Comparison of ENCODE assay signal across 6 cellular contexts in the genomic region with DNA sequence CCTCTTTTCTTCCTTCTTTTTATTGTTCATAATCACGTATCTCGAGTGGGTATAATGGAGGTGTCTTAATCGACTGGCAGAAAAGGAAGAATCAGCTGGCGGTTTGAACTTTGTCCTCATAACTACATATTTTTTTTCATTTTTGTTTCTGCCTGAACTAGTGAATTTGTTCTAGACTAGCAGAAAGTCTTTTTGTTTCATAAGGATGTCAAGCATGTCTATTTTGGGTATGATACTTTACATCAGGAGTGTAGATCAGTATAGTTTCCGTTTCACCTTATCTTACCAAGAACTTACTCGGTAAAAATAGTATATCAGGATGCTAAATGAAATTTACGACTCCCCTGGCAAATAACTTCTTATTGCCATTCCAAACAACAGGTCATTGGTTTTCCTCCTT.
"Had no signal": no experiment of that assay in that cellular context is flagged by ENCODE, and none has a peak within 500 bp of the region (broad histone marks: within the 10 kb centered on the region; RNA-seq: fewer than 3 reads in every experiment).

No MANE protein-coding gene starts in this region.

- DNase-seq: IMR-90, KBM-7 had no signal

- H3K27ac Mint-ChIP-seq: IgD-negative memory B cell had no signal

- H3K4me3 Mint-ChIP-seq: IgD-negative memory B cell had no signal

- H3K27ac ChIP-seq: HL-60 had no signal

- H3K27me3 Mint-ChIP-seq: IgD-negative memory B cell had no signal

- H3K36me3 Mint-ChIP-seq: IgD-negative memory B cell had no signal

- H3K4me3 ChIP-seq: K562 had no signal

- ATAC-seq: HepG2, K562 had no signal

- H3K4me1 Mint-ChIP-seq: IgD-negative memory B cell had no signal
